ENCODE assay signal across 9 cellular contexts in the genomic region with DNA sequence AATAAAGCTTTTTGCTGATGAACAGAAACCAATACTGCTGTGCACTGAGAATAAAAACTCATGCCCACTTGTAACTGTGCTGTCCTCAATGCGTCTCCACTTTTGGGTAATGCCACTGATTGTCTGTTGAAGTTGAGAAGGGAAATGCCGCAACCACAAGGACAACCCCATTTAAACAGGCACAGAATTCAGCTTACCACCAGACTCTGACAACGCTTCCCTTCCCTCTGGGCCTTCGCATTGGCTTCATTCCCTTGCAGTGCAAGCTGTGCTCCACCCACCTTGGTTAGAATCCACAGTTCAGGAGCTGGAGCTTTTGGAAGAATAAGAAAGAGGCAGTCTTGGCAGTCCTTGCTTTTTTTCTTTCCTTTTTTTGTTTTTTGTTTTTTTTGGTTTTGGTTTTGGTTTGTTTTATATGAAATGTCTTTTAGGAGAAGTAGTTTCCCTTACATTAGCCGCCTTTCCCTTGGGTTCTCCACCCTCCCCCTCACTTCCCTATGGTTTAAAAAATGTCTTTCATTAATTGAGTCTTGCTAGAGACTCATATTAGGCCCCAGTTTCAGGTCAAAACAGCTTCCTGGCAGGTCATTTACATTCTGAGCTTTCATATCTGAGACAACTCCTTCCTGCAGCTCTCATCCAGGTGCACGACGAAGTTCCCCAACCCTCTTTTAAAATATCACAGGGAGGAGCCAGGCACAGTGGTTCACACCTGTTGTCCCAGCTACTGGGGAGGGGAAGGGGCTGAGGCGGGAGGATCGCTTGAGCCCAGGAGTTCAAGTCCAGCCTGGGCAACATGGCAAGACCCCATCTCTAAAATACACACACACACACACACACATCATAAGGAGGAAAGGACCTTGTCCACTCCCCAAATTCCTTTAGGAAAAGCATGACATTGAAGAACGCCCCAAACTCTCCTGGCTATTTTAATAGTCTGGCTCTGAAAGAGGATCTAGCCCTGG. TPM values are rescaled to one million over a fixed set of nuclear protein-coding genes. Genes with fewer than 3 reads are reported as not detected.
DNase-seq lines count a peak whose midpoint lies in the region; ATAC-seq, FAIRE-seq and TF ChIP-seq lines count a peak whose summit lies in the region.
"Had no signal": no experiment of that assay in that cellular context is flagged by ENCODE, and none has a peak within 500 bp of the region (broad histone marks: within the 10 kb centered on the region; RNA-seq: fewer than 3 reads in every experiment).

No MANE protein-coding gene starts in this region.

- no peak overlapping the region for H3K9ac ChIP-seq in GM12878 (ENCODE audit: control insufficient read depth, insufficient read depth, low read length)

- H3K36me3 ChIP-seq in GM12878 (ENCODE audit: control insufficient read depth in 2 of 2, insufficient read depth in 2 of 2, low read length in 1 of 2) = no peaks in the 10 kb centered on the region
- peaks cover 17% of the 10 kb centered on the region for H3K36me3 ChIP-seq in upper lobe of right lung
- H3K36me3 ChIP-seq in WERI-Rb-1 = 0 out of 2 replicates have a peak, but pooled peaks cover 6% of the 10 kb centered on the region

- BruUV-seq in GM12878 (replicated peaks; lab: Mats Ljungman, UMichigan) = no TSS peak

- H3K9me3 ChIP-seq in GM12878 (replicated peaks; ENCODE audit: control insufficient read depth, insufficient read depth, low read length) (no peaks in the 10 kb centered on the region), upper lobe of right lung (no peaks in the 10 kb centered on the region), WERI-Rb-1 (ENCODE audit: severe bottlenecking) (peaks cover 2% of the 10 kb centered on the region)

- H3K27ac ChIP-seq in GM12878 (ENCODE audit: control insufficient read depth, insufficient read depth) (peak overlapping the region; percentile 66), upper lobe of right lung (no peak overlapping the region), WERI-Rb-1 (no peak overlapping the region)

- TF ChIP-seq POLR2A in GM12878 (IDR thresholded peaks at IDR 0.05; ENCODE audit: low read depth, low read length) = no peak

- peak; percentile 54 for ATAC-seq in GM12878
- peak; percentile 42 for ATAC-seq in left lobe of liver
- ATAC-seq in upper lobe of right lung = peak; percentile 77

- H3K4me2 ChIP-seq in GM12878 (ENCODE audit: control insufficient read depth, insufficient read depth) = peak overlapping the region; percentile 56

- TF ChIP-seq EP300 in GM12878 (IDR thresholded peaks at IDR 0.05; ENCODE audit: borderline replicate concordance in 1 of 2, control insufficient read depth in 1 of 2, low read depth in 2 of 2, low read length in 2 of 2) = no peak

- H3K4me1 ChIP-seq in GM12878 (ENCODE audit: control insufficient read depth, insufficient read depth, low read length) (peaks cover 12% of the 10 kb centered on the region), upper lobe of right lung (no peaks in the 10 kb centered on the region)

- no peak for FAIRE-seq in GM12878 (lab: Jason Lieb, UNC)
- FAIRE-seq: H1 had no signal

- H4K20me1 ChIP-seq in GM12878 (ENCODE audit: control insufficient read depth, insufficient read depth) = no peaks in the 10 kb centered on the region

- H3K4me3 ChIP-seq in GM12878 = peak overlapping the region; percentile 10; the same call in 1 of the 2 replicates
- no peak overlapping the region for H3K4me3 ChIP-seq in upper lobe of right lung
- no peak overlapping the region for H3K4me3 ChIP-seq in WERI-Rb-1 (ENCODE audit: low read depth, low read length)

- CTCF ChIA-PET in GM12878 (lab: Yijun Ruan, JAX) = interaction anchor here (0.6 kb wide), 1 partner anchor 384 kb away, joined by 3 read pairs; no protein-coding TSS in a partner anchor

- POLR2A ChIA-PET in GM12878 (lab: Charles Lee) = no interaction called here

- in situ Hi-C loops in GM12878 (cut with MboI) = no loop called here

- TF ChIP-seq CTCF in GM12878 (IDR thresholded peaks at IDR 0.05 in 2 of 3, conservative IDR thresholded peaks at IDR 0.05 in 1 of 3; ENCODE audit: control insufficient read depth in 2 of 3, extremely low read depth in 1 of 3, insufficient read depth in 1 of 3, low read depth in 3 of 3, low read length in 3 of 3) = no peak
- TF ChIP-seq CTCF in upper lobe of right lung (IDR thresholded peaks at IDR 0.05) = no peak
- no peak for TF ChIP-seq CTCF in WERI-Rb-1 (IDR thresholded peaks at IDR 0.05; ENCODE audit: low read depth, low read length)

- SMC1A ChIA-PET in GM12878 (lab: Charles Lee; ENCODE audit: uncharacterized antibody, unreplicated experiment) = interaction anchor here (0.6 to 1.0 kb wide), 2 partner anchors 21 to 1357 kb away, joined by 3 read pairs; partner anchors contain the start of gene LAX1

- TF ChIP-seq RAD21 in GM12878 (IDR thresholded peaks at IDR 0.05; ENCODE audit: insufficient read depth, low read depth, low read length) = no peak

- H3K27me3 ChIP-seq in GM12878 (replicated peaks in 1 of 2; ENCODE audit: control insufficient read depth in 2 of 2, insufficient read depth in 2 of 2, low read length in 1 of 2) (no peaks in the 10 kb centered on the region), upper lobe of right lung (no peaks in the 10 kb centered on the region), WERI-Rb-1 (ENCODE audit: insufficient read depth, low read depth, severe bottlenecking) (no peaks in the 10 kb centered on the region)

- peak; percentile 52 for DNase-seq in ELF-1 (ENCODE audit: low read depth, low spot score)
- peak; percentile 70 to 76 for DNase-seq in Kasumi-1 (lab: John Stamatoyannopoulos, UW)
- no peak for DNase-seq in GM12878 (ENCODE audit: low read depth, low spot score)
- no peak for DNase-seq in left lobe of liver (ENCODE audit: low spot score)
- DNase-seq in upper lobe of right lung = no peak
- no peak for DNase-seq in NCI-H1694 treated with DMSO at 0.1 percent for 48 hours (lab: John Stamatoyannopoulos, UW)
- DNase-seq in WERI-Rb-1 = no peak
- DNase-seq in NCI-H2081 (lab: John Stamatoyannopoulos, UW) = no peak

- intact Hi-C loops in GM12878 (cut with micrococcal nuclease; ENCODE audit: unreplicated experiment) (no loop called here), upper lobe of right lung (cut with DNase I) (no loop called here)

- RAD21 ChIA-PET in GM12878 (lab: Charles Lee; ENCODE audit: unreplicated experiment) = interaction anchor here (1.2 kb wide), 1 partner anchor 42 kb away, joined by 4 read pairs; no protein-coding TSS in a partner anchor

- 20% methylated on average over 10 of the region's 10 CpGs for WGBS in GM12878 (ENCODE audit: insufficient coverage, insufficient replicate concordance, low lambda C conversion rate, missing lambda C conversion rate)

- H2AFZ ChIP-seq in GM12878 (ENCODE audit: control insufficient read depth, low read depth, low read length) = peak overlapping the region; percentile 51

- H3K79me2 ChIP-seq in GM12878 (ENCODE audit: control insufficient read depth, insufficient read depth, low read length) = no peaks in the 10 kb centered on the region

RNA-seq across cellular contexts. Expression of gene LAX1, which starts 20.7 kb away (rescaled TPM):
- total RNA-seq in GM12878 (2013; cell fraction: nucleolus; rRNA removed) = 1.4 and 1.8 TPM in 2 replicates
- total RNA-seq in GM12878 (2014; rRNA removed) (10.9 and 11.1 TPM in 2 replicates), GM12878 (2014; rRNA removed; fragmentation: Illumina TruSeq; extraction: Trizol) (13.5 and 14.5 TPM in 2 replicates), GM12878 (2021) (9.7 and 11.6 TPM in 2 replicates), left lobe of liver (0.25 TPM), upper lobe of right lung (3.0 TPM)
- 5.3 TPM for polyA plus RNA-seq in GM12878 (2011; ENCODE audit: low read depth)
- polyA plus RNA-seq in GM12878 (2011; rRNA removed) (2.0 and 2.1 TPM in 2 replicates), GM12878 (2014; fragmentation: Illumina TruSeq; extraction: Trizol) (14.6 and 15.0 TPM in 2 replicates), GM12878 (2014; fragmentation: Nextera tagmentation; extraction: Ambion mirVana) (1 to 10 TPM; 5.2 to 6.9 TPM), GM12878 (2014; rRNA removed) (9.9 and 10.9 TPM in 2 replicates), GM12878 (2016; fragmentation: Nextera tagmentation; extraction: Ambion mirVana) (1 to 10 TPM; 6.6 to 8.0 TPM)
- 2.0 and 2.1 TPM in 2 replicates for polyA plus RNA-seq in GM12878 (2011; cell fraction: cytosol; rRNA removed)
- polyA plus RNA-seq in GM12878 (2011; cell fraction: nucleus; rRNA removed) = 0.51 and 0.79 TPM in 2 replicates
- polyA plus RNA-seq in GM12878 (2012) = 6.2 and 8.2 TPM in 2 replicates
- polyA minus RNA-seq in GM12878 (2011; rRNA and poly(A)+ RNA removed) = 4.0 and 4.1 TPM in 2 replicates
- 1.8 and 3.7 TPM in 2 replicates for polyA minus RNA-seq in GM12878 (2011; cell fraction: cytosol; rRNA and poly(A)+ RNA removed)
- polyA minus RNA-seq in GM12878 (2011; cell fraction: nucleus; rRNA and poly(A)+ RNA removed) = 1.3 and 1.8 TPM in 2 replicates
- polyA plus RNA-seq: H1 had no signal

RNA-seq across cellular contexts. Expression of gene ZBED6, which starts 51.1 kb away (rescaled TPM):
- 53.2 and 58.4 TPM in 2 replicates for total RNA-seq in GM12878 (2013; cell fraction: nucleolus; rRNA removed)
- total RNA-seq in GM12878 (2014; rRNA removed) (10.3 and 12.2 TPM in 2 replicates), GM12878 (2014; rRNA removed; fragmentation: Illumina TruSeq; extraction: Trizol) (8.1 and 9.9 TPM in 2 replicates), GM12878 (2021) (13.7 and 15.9 TPM in 2 replicates), left lobe of liver (17.0 TPM), upper lobe of right lung (29.5 TPM)
- polyA plus RNA-seq in GM12878 (2011; ENCODE audit: low read depth) = 1.6 TPM
- polyA plus RNA-seq in GM12878 (2011; rRNA removed) (8.5 and 11.7 TPM in 2 replicates), GM12878 (2014; fragmentation: Illumina TruSeq; extraction: Trizol) (5.2 and 8.8 TPM in 2 replicates), GM12878 (2014; fragmentation: Nextera tagmentation; extraction: Ambion mirVana) (under 1 TPM; 0.13 to 0.63 TPM), GM12878 (2014; rRNA removed) (3.4 and 4.4 TPM in 2 replicates), GM12878 (2016; fragmentation: Nextera tagmentation; extraction: Ambion mirVana) (1 to 10 TPM in 1 of 2 experiments, under 1 TPM in 1; 0.71 to 1.5 TPM)
- 6.2 and 8.4 TPM in 2 replicates for polyA plus RNA-seq in GM12878 (2011; cell fraction: cytosol; rRNA removed)
- 26.8 and 34.7 TPM in 2 replicates for polyA plus RNA-seq in GM12878 (2011; cell fraction: nucleus; rRNA removed)
- 2.1 and 2.2 TPM in 2 replicates for polyA plus RNA-seq in GM12878 (2012)
- 30.8 and 31.2 TPM in 2 replicates for polyA minus RNA-seq in GM12878 (2011; rRNA and poly(A)+ RNA removed)
- 6.3 and 7.7 TPM in 2 replicates for polyA minus RNA-seq in GM12878 (2011; cell fraction: cytosol; rRNA and poly(A)+ RNA removed)
- 35.4 and 39.3 TPM in 2 replicates for polyA minus RNA-seq in GM12878 (2011; cell fraction: nucleus; rRNA and poly(A)+ RNA removed)

RNA-seq across cellular contexts. Expression of gene ZC3H11A, which starts 51.1 kb away (rescaled TPM):
- 223 and 228 TPM in 2 replicates for total RNA-seq in GM12878 (2013; cell fraction: nucleolus; rRNA removed)
- total RNA-seq in GM12878 (2014; rRNA removed) (61.2 and 70.2 TPM in 2 replicates), GM12878 (2014; rRNA removed; fragmentation: Illumina TruSeq; extraction: Trizol) (69.9 and 75.5 TPM in 2 replicates), GM12878 (2021) (59.2 and 60.4 TPM in 2 replicates), left lobe of liver (23.7 TPM), upper lobe of right lung (84.5 TPM)
- 55.4 TPM for polyA plus RNA-seq in GM12878 (2011; ENCODE audit: low read depth)
- polyA plus RNA-seq in GM12878 (2011; rRNA removed) (123 and 175 TPM in 2 replicates), GM12878 (2014; fragmentation: Illumina TruSeq; extraction: Trizol) (88.2 and 93.7 TPM in 2 replicates), GM12878 (2014; fragmentation: Nextera tagmentation; extraction: Ambion mirVana) (10 to 100 TPM; 21.1 to 22.7 TPM), GM12878 (2014; rRNA removed) (54.7 and 62.4 TPM in 2 replicates), GM12878 (2016; fragmentation: Nextera tagmentation; extraction: Ambion mirVana) (10 to 100 TPM; 43.6 to 45.4 TPM)
- 63.3 and 74.1 TPM in 2 replicates for polyA plus RNA-seq in GM12878 (2011; cell fraction: cytosol; rRNA removed)
- 146 and 198 TPM in 2 replicates for polyA plus RNA-seq in GM12878 (2011; cell fraction: nucleus; rRNA removed)
- polyA plus RNA-seq in GM12878 (2012) = 61.7 and 76.5 TPM in 2 replicates
- 77.5 and 81.6 TPM in 2 replicates for polyA minus RNA-seq in GM12878 (2011; rRNA and poly(A)+ RNA removed)
- polyA minus RNA-seq in GM12878 (2011; cell fraction: cytosol; rRNA and poly(A)+ RNA removed) = 31.9 and 36.8 TPM in 2 replicates
- polyA minus RNA-seq in GM12878 (2011; cell fraction: nucleus; rRNA and poly(A)+ RNA removed) = 62.1 and 67.5 TPM in 2 replicates

Comparison
In these comparisons a context has a peak if more than half of its experiments do, and no peak if none do; other contexts are left out.
1. DNase-seq: peak in ELF-1 (single experiment) and Kasumi-1 (2 of 2); none in GM12878 (single experiment), left lobe of liver (single experiment), upper lobe of right lung (single experiment), NCI-H1694 treated with DMSO at 0.1 percent for 48 hours (single experiment), WERI-Rb-1 (single experiment) and NCI-H2081 (0 of 2).
2. Peak in every context shown above with its lines, with median percentiles within 50 percentile points of each other: ATAC-seq.